ENCODE assay signal across 14 cellular contexts in the genomic region with DNA sequence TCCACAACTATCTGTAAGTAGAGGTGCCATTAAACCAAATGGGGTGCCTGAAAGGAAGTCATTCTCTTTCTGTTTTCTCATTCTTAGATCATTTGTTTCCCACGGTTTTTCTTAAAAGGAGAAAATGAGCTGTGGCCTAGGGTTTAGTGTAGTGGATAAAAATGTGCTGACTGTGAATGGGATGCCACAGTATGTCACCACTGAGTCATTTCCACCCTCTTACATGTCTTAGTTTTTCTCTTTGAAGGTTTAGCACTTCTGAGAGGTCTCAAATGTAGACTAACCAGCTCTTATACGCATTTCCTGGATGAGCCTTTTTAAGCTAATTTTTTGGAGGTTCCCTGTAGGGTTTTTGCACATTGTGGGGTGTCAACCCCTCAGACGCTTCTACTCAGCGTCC.
A peak's percentile ranks its signal among the peaks of the same experiment; 100 is the strongest.
DNase-seq lines count a peak whose midpoint lies in the region; ATAC-seq and TF ChIP-seq lines count a peak whose summit lies in the region.
"Had no signal": no experiment of that assay in that cellular context is flagged by ENCODE, and none has a peak within 500 bp of the region (broad histone marks: within the 10 kb centered on the region; RNA-seq: fewer than 3 reads in every experiment).

No MANE protein-coding gene starts in this region.

- no peaks in the 10 kb centered on the region for H3K9me2 ChIP-seq in GM23248 (ENCODE audit: insufficient read depth)

- H3K4me1 ChIP-seq in GM23248 (ENCODE audit: insufficient read depth): no peaks in the 10 kb centered on the region
- H3K4me1 ChIP-seq: BLaER1 had no signal

- no peaks in the 10 kb centered on the region for H3K9me3 ChIP-seq in GM23248 (ENCODE audit: low read depth)
- H3K9me3 ChIP-seq: BLaER1 had no signal

- no peaks in the 10 kb centered on the region for H3F3A ChIP-seq in GM23248 (ENCODE audit: insufficient read depth)

- no peaks in the 10 kb centered on the region for H4K20me1 ChIP-seq in GM23248 (ENCODE audit: insufficient read depth)
- H4K20me1 ChIP-seq: BLaER1 had no signal

- H3K27me3 ChIP-seq in GM23248 (replicated peaks; ENCODE audit: insufficient read depth): no peaks in the 10 kb centered on the region

- in situ Hi-C loops in GM23248 (cut with MboI): no loop called here

- no peaks in the 10 kb centered on the region for H3K36me3 ChIP-seq in GM23248 (ENCODE audit: low read depth)
- H3K36me3 ChIP-seq: BLaER1 had no signal

- H3K4me3 ChIP-seq in GM23248 (no peak overlapping the region), fibroblast of mammary gland (ENCODE audit: control insufficient read depth, low read depth, low read length) (no peak overlapping the region)
- H3K4me3 ChIP-seq: BLaER1, K562 had no signal

- H3K9ac ChIP-seq in GM23248: no peak overlapping the region
- H3K9ac ChIP-seq: BLaER1 had no signal

- no peaks in the 10 kb centered on the region for H3K79me2 ChIP-seq in GM23248 (ENCODE audit: insufficient read depth)

- H3K27ac ChIP-seq in GM23248: no peak overlapping the region
- H3K27ac ChIP-seq: BLaER1 had no signal

- DNase-seq in GM23248 (peak; percentile 1), RKO (ENCODE audit: low spot score) (peak; percentile 1), fibroblast of mammary gland (ENCODE audit: low read depth) (peak; percentile 45), stromal cell of bone marrow (ENCODE audit: low read depth) (peak; percentile 25), superior temporal gyrus (ENCODE audit: extremely low spot score) (no peak)
- DNase-seq: NCI-H1092 treated with DMSO at 0.1 percent for 48 hours, NCI-H1694, NCI-H774, SHP77 treated with DMSO at 0.1 percent for 48 hours had no signal

- TF ChIP-seq CTCF in fibroblast of mammary gland (conservative IDR thresholded peaks at IDR 0.05; ENCODE audit: control insufficient read depth, insufficient read depth, low read depth, low read length): no peak

- no peak overlapping the region for H2AFZ ChIP-seq in GM23248

- ATAC-seq in GM21526 (IDR thresholded peaks at IDR 0.05; ENCODE audit: low FRiP score, unreplicated experiment) (no peak), GM19351 (IDR thresholded peaks at IDR 0.05; ENCODE audit: unreplicated experiment) (no peak)
- ATAC-seq: K562, Panc1 had no signal

- WGBS in GM23248 (ENCODE audit: low coverage in 1 of 2, low lambda C conversion rate in 2 of 2, missing lambda C conversion rate in 2 of 2), 2 experiments: 8 to 28% methylated on average over 1 to 4 of the region's 4 CpGs

- no peak overlapping the region for H3K4me2 ChIP-seq in GM23248 (ENCODE audit: unreplicated experiment)
- H3K4me2 ChIP-seq: BLaER1 had no signal
